8 cellular contexts compared by ENCODE assay signal in the genomic region with DNA sequence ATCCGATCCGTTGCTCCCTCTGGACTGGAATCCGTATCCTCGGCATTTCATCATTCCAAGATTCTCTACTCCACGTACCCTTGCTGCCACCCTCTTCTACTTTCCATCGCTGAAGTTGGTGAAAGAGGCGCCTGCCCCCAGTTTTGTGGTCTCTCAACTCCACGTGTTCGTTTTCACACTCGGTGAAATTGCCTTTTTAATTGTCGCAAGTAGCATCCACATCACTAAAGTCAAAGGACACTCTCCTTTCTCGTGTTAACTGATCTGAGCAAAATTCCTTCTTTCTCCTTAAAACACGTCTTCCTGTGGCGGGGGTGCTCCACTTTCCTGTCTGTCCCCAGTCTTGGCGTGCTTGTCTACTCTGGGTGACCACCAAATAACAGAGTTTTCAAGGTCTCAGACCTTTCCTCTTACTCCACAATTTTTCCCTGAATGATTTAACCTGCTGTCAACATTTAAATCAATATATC. TPM values are rescaled to one million over a fixed set of nuclear protein-coding genes. Genes with fewer than 3 reads are reported as not detected.
A peak's percentile ranks its signal among the peaks of the same experiment; 100 is the strongest.
DNase-seq lines count a peak whose midpoint lies in the region; ATAC-seq, FAIRE-seq and TF ChIP-seq lines count a peak whose summit lies in the region.

No MANE protein-coding gene starts in this region.

- no peak overlapping the region for H3K18ac ChIP-seq in neuronal stem cell (ENCODE audit: low read length)

- no peak overlapping the region for H2BK120ac ChIP-seq in neuronal stem cell (ENCODE audit: low read depth, low read length)

- H2BK12ac ChIP-seq in neuronal stem cell (ENCODE audit: low read length) = no peak overlapping the region

- H3K79me1 ChIP-seq in neuronal stem cell (ENCODE audit: low read depth, low read length) = peaks cover 12% of the 10 kb centered on the region

- H3K23ac ChIP-seq in neuronal stem cell (ENCODE audit: low read depth, low read length, poor library complexity) = no peak overlapping the region

- no peaks in the 10 kb centered on the region for H3K79me2 ChIP-seq in OCI-LY1 (ENCODE audit: insufficient read depth, low read length)

- H3K9me3 ChIP-seq in BLaER1 treated with 17β-estradiol and CSF1 and Interleukin-3, amounts not matched to agents 10 nM and 100 nM (replicated peaks in 1 of 11) = no peaks in the 10 kb centered on the region
- no peaks in the 10 kb centered on the region for H3K9me3 ChIP-seq in OCI-LY1 (ENCODE audit: low read length)
- H3K9me3 ChIP-seq in neuronal stem cell (replicated peaks in 1 of 2; ENCODE audit: control insufficient read depth in 2 of 2, insufficient read depth in 1 of 2, low read depth in 1 of 2, low read length in 2 of 2) = no peaks in the 10 kb centered on the region

- H3K27me3 ChIP-seq in BLaER1 treated with 17β-estradiol and CSF1 and Interleukin-3, amounts not matched to agents 10 nM and 100 nM = peaks cover 0 to 5% (median 0%) of the 10 kb centered on the region in 11 experiments; a peak in 3 of 22 replicates
- H3K27me3 ChIP-seq in OCI-LY1 (ENCODE audit: insufficient read depth, low read length) (no peaks in the 10 kb centered on the region), dorsolateral prefrontal cortex (no peaks in the 10 kb centered on the region), neuronal stem cell (ENCODE audit: control insufficient read depth in 3 of 3, insufficient read depth in 3 of 3, low read depth in 1 of 3, low read length in 3 of 3) (peaks cover 0 to 12% (median 0%) of the 10 kb centered on the region in 3 experiments)

- H3K4me3 ChIP-seq in BLaER1 treated with 17β-estradiol and CSF1 and Interleukin-3, amounts not matched to agents 10 nM and 100 nM = peak overlapping the region; percentile 88 to 98 (median 92)
- H3K4me3 ChIP-seq in OCI-LY1 (ENCODE audit: low read depth, low read length, poor library complexity, severe bottlenecking) = peak overlapping the region; percentile 70
- peak overlapping the region in 58 of 59 donors; percentile 61 to 99 (median 81) for H3K4me3 ChIP-seq in dorsolateral prefrontal cortex
- H3K4me3 ChIP-seq in neuronal stem cell (ENCODE audit: low read length in 2 of 2) = peak overlapping the region; percentile 71 to 91

- peaks cover 14 to 26% (median 24%) of the 10 kb centered on the region in 10 experiments for H3K4me1 ChIP-seq in BLaER1 treated with 17β-estradiol and CSF1 and Interleukin-3, amounts not matched to agents 10 nM and 100 nM
- H3K4me1 ChIP-seq in OCI-LY1 (ENCODE audit: insufficient read depth, low read length, severe bottlenecking) (peaks cover 25% of the 10 kb centered on the region), neuronal stem cell (ENCODE audit: control insufficient read depth in 2 of 2, insufficient read depth in 1 of 2, low read depth in 1 of 2, low read length in 2 of 2) (peaks cover 8 to 11% of the 10 kb centered on the region in 2 donors)

- peak overlapping the region; percentile 45; the same call in 1 of the 2 replicates for H2AFZ ChIP-seq in OCI-LY1 (ENCODE audit: low read length)
- peak overlapping the region; percentile 92 for H2AFZ ChIP-seq in neuronal stem cell (ENCODE audit: low read length)

- no CpG with 5 or more reads among the region's 15 CpGs for WGBS in neuronal stem cell (ENCODE audit: extremely low coverage in 2 of 2, insufficient read length in 2 of 2, insufficient replicate concordance in 1 of 2), 2 donors

- peaks cover 0 to 30% (median 24%) of the 10 kb centered on the region in 11 experiments; a peak in 18 of 22 replicates for H4K20me1 ChIP-seq in BLaER1 treated with 17β-estradiol and CSF1 and Interleukin-3, amounts not matched to agents 10 nM and 100 nM
- no peaks in the 10 kb centered on the region for H4K20me1 ChIP-seq in OCI-LY1 (ENCODE audit: insufficient read depth, low read length)

- no peak overlapping the region for H4K91ac ChIP-seq in neuronal stem cell (ENCODE audit: low read depth, low read length, poor library complexity)

- TF ChIP-seq CTCF in OCI-LY1 (IDR thresholded peaks at IDR 0.05; ENCODE audit: low read length) (no peak), dorsolateral prefrontal cortex (IDR thresholded peaks at IDR 0.05 in 54 of 56, conservative IDR thresholded peaks at IDR 0.05 in 2 of 56; ENCODE audit: low read depth in 1 of 56, partially characterized antibody in 56 of 56) (no peak)

- H3K14ac ChIP-seq in neuronal stem cell (ENCODE audit: low read length) = no peak overlapping the region

- DNase-seq in dorsolateral prefrontal cortex = no peak
- DNase-seq in neuronal stem cell (ENCODE audit: low spot score) = no peak
- DNase-seq in HTR-8/SVneo (ENCODE audit: insufficient read length, low spot score) = no peak
- no peak for DNase-seq in UCSD-AML1 (lab: John Stamatoyannopoulos, UW; ENCODE audit: unreplicated experiment)

- ATAC-seq in GM18502 (IDR thresholded peaks at IDR 0.05; ENCODE audit: poor library complexity, unreplicated experiment) (no peak), GM21360 (IDR thresholded peaks at IDR 0.05; ENCODE audit: unreplicated experiment) (no peak)

- peak overlapping the region; percentile 53 for H2BK5ac ChIP-seq in neuronal stem cell (ENCODE audit: low read length)

- H2AK5ac ChIP-seq in neuronal stem cell (ENCODE audit: low read depth, low read length) = no peak overlapping the region

- intact Hi-C loops in dorsolateral prefrontal cortex (cut with DNase I) = loop anchor here in 1 of 2 donors (2.0 to 10.0 kb wide), 5 partner anchors 29 to 119 kb away; a partner anchor contains a TSS

- H3K9me2 ChIP-seq in OCI-LY1 (ENCODE audit: low read depth, low read length) = no peaks in the 10 kb centered on the region

- no peak overlapping the region for H3K4ac ChIP-seq in neuronal stem cell (ENCODE audit: low read length)

- H3K4me2 ChIP-seq in BLaER1 treated with 17β-estradiol and CSF1 and Interleukin-3, amounts not matched to agents 10 nM and 100 nM = peak overlapping the region; percentile 80 to 97 (median 90)
- H3K4me2 ChIP-seq in OCI-LY1 (ENCODE audit: low read length) (peak overlapping the region; percentile 77), neuronal stem cell (ENCODE audit: insufficient read depth, low read length, poor library complexity, severe bottlenecking) (peak overlapping the region; percentile 97)

- H3F3A ChIP-seq in OCI-LY1 (ENCODE audit: insufficient read depth, low read length) = no peaks in the 10 kb centered on the region

- H3K27ac ChIP-seq in BLaER1 treated with 17β-estradiol and CSF1 and Interleukin-3, amounts not matched to agents 10 nM and 100 nM = no peak overlapping the region; a peak in 1 of 22 replicates
- H3K27ac ChIP-seq in OCI-LY1 (ENCODE audit: low read depth, low read length, poor library complexity, severe bottlenecking) (no peak overlapping the region), dorsolateral prefrontal cortex (peak overlapping the region in 25 of 59 donors; percentile 5 to 98 (median 93)), neuronal stem cell (replicated peaks; ENCODE audit: low read length) (no peak overlapping the region)

- no peak overlapping the region for H4K8ac ChIP-seq in neuronal stem cell (ENCODE audit: low read depth, low read length)

- peak overlapping the region in 5 of 11 experiments; percentile 73 to 98 (median 92); a peak in 10 of 22 replicates for H3K9ac ChIP-seq in BLaER1 treated with 17β-estradiol and CSF1 and Interleukin-3, amounts not matched to agents 10 nM and 100 nM
- H3K9ac ChIP-seq in OCI-LY1 (ENCODE audit: low read length) (peak overlapping the region; percentile 70), neuronal stem cell (ENCODE audit: low read depth, low read length, poor library complexity) (peak overlapping the region; percentile 70)

- no peak overlapping the region for H2BK15ac ChIP-seq in neuronal stem cell (ENCODE audit: low read length)

- FAIRE-seq in HTR-8/SVneo (lab: Jason Lieb, UNC) = no peak

- H3K36me3 ChIP-seq in BLaER1 treated with 17β-estradiol and CSF1 and Interleukin-3, amounts not matched to agents 10 nM and 100 nM = peaks cover 0 to 7% (median 0%) of the 10 kb centered on the region in 11 experiments; a peak in 6 of 22 replicates
- no peaks in the 10 kb centered on the region for H3K36me3 ChIP-seq in OCI-LY1 (ENCODE audit: insufficient read depth, low read length)
- peaks cover 2 to 10% of the 10 kb centered on the region in 2 donors for H3K36me3 ChIP-seq in neuronal stem cell (replicated peaks in 1 of 2; ENCODE audit: control insufficient read depth in 2 of 2, insufficient read depth in 2 of 2, low read length in 2 of 2)

RNA-seq across cellular contexts. Expression of a gene that starts 1.1 kb away (rescaled TPM):
- 100 to 1,000 TPM in 4 of 120 experiments, 10 to 100 TPM in 116; 15.7 to 223 (median 42.8) TPM for total RNA-seq in dorsolateral prefrontal cortex
- 36.5 TPM for polyA plus RNA-seq in neuronal stem cell (2013, experiment 1 of 2)
- polyA plus RNA-seq in neuronal stem cell (2013, experiment 2 of 2) = 36.3 TPM
